Comparison of ENCODE assay signal across 23 cellular contexts in genomic region chr4:54330896-54331295, GRCh38.
"Had no signal": no experiment of that assay in that cellular context is flagged by ENCODE, and none has a peak within 500 bp of the region (broad histone marks: within the 10 kb centered on the region; RNA-seq: fewer than 3 reads in every experiment).

No MANE protein-coding gene starts in this region.

- H3K4me1 Mint-ChIP-seq: immature natural killer cell, mesothelial cell of epicardium had no signal

- H3K27ac ChIP-seq: coronary artery, dorsolateral prefrontal cortex, esophagus muscularis mucosa, foreskin keratinocyte, gastroesophageal sphincter, heart left ventricle, hepatocyte, left lung, lower lobe of right lung had no signal

- H3K36me3 Mint-ChIP-seq: immature natural killer cell, mesothelial cell of epicardium had no signal

- H3K4me2 ChIP-seq: hepatocyte had no signal

- H3K4me3 ChIP-seq: coronary artery, dorsolateral prefrontal cortex, esophagus muscularis mucosa, gastroesophageal sphincter, heart left ventricle, hepatocyte, left lung, lower lobe of right lung, mucosa of descending colon had no signal

- H3K4me3 Mint-ChIP-seq: immature natural killer cell, mesothelial cell of epicardium had no signal

- H3K79me2 ChIP-seq: hepatocyte had no signal

- FAIRE-seq: endothelial cell of umbilical vein had no signal

- ATAC-seq: foreskin keratinocyte, gastroesophageal sphincter, heart left ventricle, left cardiac atrium, left lung, left ventricle myocardium superior, lower lobe of right lung, mucosa of descending colon had no signal

- H3K27me3 ChIP-seq: esophagus muscularis mucosa, foreskin keratinocyte, gastroesophageal sphincter, heart left ventricle, hepatocyte, left lung had no signal

- H3K9me3 ChIP-seq: esophagus muscularis mucosa, gastroesophageal sphincter, heart left ventricle, left lung, lower lobe of right lung, mucosa of descending colon had no signal

- H2AFZ ChIP-seq: hepatocyte had no signal

- DNase-seq: dermis blood vessel endothelial cell; dorsolateral prefrontal cortex; effector CD4-positive, alpha-beta T cell; effector memory CD4-positive, alpha-beta T cell; foreskin keratinocyte; heart left ventricle; hypothalamus; immature natural killer cell; islet precursor cell; kidney; kidney glomerular epithelial cell; left cardiac atrium; left lung; left ventricle myocardium superior; lower lobe of right lung; mesenchymal stem cell; mucosa of descending colon had no signal

- H3K36me3 ChIP-seq: esophagus muscularis mucosa, gastroesophageal sphincter, heart left ventricle, left lung, lower lobe of right lung had no signal

- H3K4me1 ChIP-seq: esophagus muscularis mucosa, foreskin keratinocyte, gastroesophageal sphincter, heart left ventricle, left lung, lower lobe of right lung had no signal
